23 cellular contexts compared by ENCODE assay signal in genomic region chr1:118636004-118636403, GRCh38.
DNase-seq lines count a peak whose midpoint lies in the region; ATAC-seq and TF ChIP-seq lines count a peak whose summit lies in the region.
"Had no signal": no experiment of that assay in that cellular context is flagged by ENCODE, and none has a peak within 500 bp of the region (broad histone marks: within the 10 kb centered on the region; RNA-seq: fewer than 3 reads in every experiment).

No MANE protein-coding gene starts in this region.

- DNase-seq in NCI-H345 (lab: John Stamatoyannopoulos, UW) (peak; percentile 71), NCI-H345 treated with DMSO at 0.1 percent for 48 hours (lab: John Stamatoyannopoulos, UW; ENCODE audit: unreplicated experiment) (no peak), NCI-H2081 treated with DMSO at 0.1 percent for 48 hours (lab: John Stamatoyannopoulos, UW) (peak; percentile 31), GM13976 (ENCODE audit: low spot score) (no peak), kidney tubule cell (ENCODE audit: low spot score) (no peak)
- DNase-seq: CD4-positive, alpha-beta T cell; GDM1; NCI-H1092; NCI-H1436 treated with DMSO at 0.1 percent for 48 hours; NCI-H2029; NCI-H2227 treated with DMSO at 0.1 percent for 48 hours; NCI-H510A treated with DMSO at 0.1 percent for 48 hours; NCI-H82; NK-92 treated with Interleukin-12 subunit alpha and Interleukin-12 subunit beta, amount 100 ng/mL, for 24 hours; SHP77 had no signal

- H3K9me3 ChIP-seq in HEK293 (ENCODE audit: control insufficient read depth, insufficient read depth, low read depth, low read length): no peaks in the 10 kb centered on the region
- H3K9me3 ChIP-seq: BLaER1 had no signal

- H3K36me3 ChIP-seq in HEK293 (ENCODE audit: control insufficient read depth in 2 of 2, insufficient read depth in 1 of 2, low read length in 2 of 2): no peaks in the 10 kb centered on the region
- H3K36me3 ChIP-seq: BLaER1 had no signal

- TF ChIP-seq CTCF in HEK293 (tag by site-specific recombination; IDR thresholded peaks at IDR 0.05) (no peak), GM13976 (IDR thresholded peaks at IDR 0.05; ENCODE audit: borderline replicate concordance, control extremely low read depth, extremely low read depth, insufficient read depth, missing control alignments) (no peak)

- no peak for ATAC-seq in GM21529 (IDR thresholded peaks at IDR 0.05; ENCODE audit: unreplicated experiment)
- ATAC-seq: HCT116 had no signal

- in situ Hi-C loops in GM13976 (cut with MboI; ENCODE audit: low sequenced_read_pairs, unreplicated experiment): no loop called here

- no peak overlapping the region for H3K4me3 ChIP-seq in HEK293 (ENCODE audit: low read depth, low read length)
- H3K4me3 ChIP-seq: BLaER1, SK-N-MC had no signal

- POLR2A ChIA-PET in HEK293 (lab: Yijun Ruan, JAX): no interaction called here

- CTCF ChIA-PET in HEK293 (lab: Yijun Ruan, JAX): no interaction called here

- H3K27ac ChIP-seq in HEK293 (ENCODE audit: extremely low read depth, low read depth, low read length): no peak overlapping the region
- H3K27ac ChIP-seq: BLaER1, HL-60, KMS-11, RWPE1, SK-N-MC had no signal

- no peaks in the 10 kb centered on the region; the same call in 1 of the 2 replicates for H3K4me1 ChIP-seq in HEK293 (ENCODE audit: control insufficient read depth, insufficient read depth, low read length)
- H3K4me1 ChIP-seq: BLaER1 had no signal

TF ChIP-seq in HEK293, 187 proteins besides CTCF, POLR2A, EP300 and RAD21 (continues in another document):
- TF ChIP-seq, protein P1, sequence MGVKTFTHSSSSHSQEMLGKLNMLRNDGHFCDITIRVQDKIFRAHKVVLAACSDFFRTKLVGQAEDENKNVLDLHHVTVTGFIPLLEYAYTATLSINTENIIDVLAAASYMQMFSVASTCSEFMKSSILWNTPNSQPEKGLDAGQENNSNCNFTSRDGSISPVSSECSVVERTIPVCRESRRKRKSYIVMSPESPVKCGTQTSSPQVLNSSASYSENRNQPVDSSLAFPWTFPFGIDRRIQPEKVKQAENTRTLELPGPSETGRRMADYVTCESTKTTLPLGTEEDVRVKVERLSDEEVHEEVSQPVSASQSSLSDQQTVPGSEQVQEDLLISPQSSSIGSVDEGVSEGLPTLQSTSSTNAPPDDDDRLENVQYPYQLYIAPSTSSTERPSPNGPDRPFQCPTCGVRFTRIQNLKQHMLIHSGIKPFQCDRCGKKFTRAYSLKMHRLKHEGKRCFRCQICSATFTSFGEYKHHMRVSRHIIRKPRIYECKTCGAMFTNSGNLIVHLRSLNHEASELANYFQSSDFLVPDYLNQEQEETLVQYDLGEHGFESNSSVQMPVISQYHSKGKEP (tag by site-specific recombination; IDR thresholded peaks at IDR 0.05): 0 out of 2 replicates have a peak, but pooled peaks have one; percentile 54
- no peak for TF ChIP-seq ZNF530 (tag by site-specific recombination; IDR thresholded peaks at IDR 0.05; ENCODE audit: low read depth)
- TF ChIP-seq SP7 (tag by site-specific recombination; IDR thresholded peaks at IDR 0.05): no peak
- no peak for TF ChIP-seq EGR2 (tag by site-specific recombination; IDR thresholded peaks at IDR 0.05; ENCODE audit: low read depth)
- TF ChIP-seq, protein P2, sequence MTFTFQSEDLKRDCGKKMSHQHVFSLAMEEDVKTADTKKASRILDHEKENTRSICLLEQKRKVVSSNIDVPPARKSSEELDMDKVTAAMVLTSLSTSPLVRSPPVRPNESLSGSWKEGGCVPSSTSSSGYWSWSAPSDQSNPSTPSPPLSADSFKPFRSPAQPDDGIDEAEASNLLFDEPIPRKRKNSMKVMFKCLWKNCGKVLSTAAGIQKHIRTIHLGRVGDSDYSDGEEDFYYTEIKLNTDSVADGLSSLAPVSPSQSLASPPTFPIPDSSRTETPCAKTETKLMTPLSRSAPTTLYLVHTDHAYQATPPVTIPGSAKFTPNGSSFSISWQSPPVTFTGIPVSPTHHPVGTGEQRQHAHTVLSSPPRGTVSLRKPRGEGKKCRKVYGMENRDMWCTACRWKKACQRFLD (tag by site-specific recombination; IDR thresholded peaks at IDR 0.05): no peak
- peak; percentile 51; the same call in 1 of the 2 replicates for TF ChIP-seq KLF1 (tag by site-specific recombination; IDR thresholded peaks at IDR 0.05)
- no peak for TF ChIP-seq ZNF549 (tag by site-specific recombination; IDR thresholded peaks at IDR 0.05)
- TF ChIP-seq, protein P3, sequence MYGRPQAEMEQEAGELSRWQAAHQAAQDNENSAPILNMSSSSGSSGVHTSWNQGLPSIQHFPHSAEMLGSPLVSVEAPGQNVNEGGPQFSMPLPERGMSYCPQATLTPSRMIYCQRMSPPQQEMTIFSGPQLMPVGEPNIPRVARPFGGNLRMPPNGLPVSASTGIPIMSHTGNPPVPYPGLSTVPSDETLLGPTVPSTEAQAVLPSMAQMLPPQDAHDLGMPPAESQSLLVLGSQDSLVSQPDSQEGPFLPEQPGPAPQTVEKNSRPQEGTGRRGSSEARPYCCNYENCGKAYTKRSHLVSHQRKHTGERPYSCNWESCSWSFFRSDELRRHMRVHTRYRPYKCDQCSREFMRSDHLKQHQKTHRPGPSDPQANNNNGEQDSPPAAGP (tag by site-specific recombination; IDR thresholded peaks at IDR 0.05): 0 out of 2 replicates have a peak, but pooled peaks have one; percentile 26
- no peak for TF ChIP-seq ZNF837 (tag by site-specific recombination; IDR thresholded peaks at IDR 0.05)
- TF ChIP-seq FEZF1 (tag by site-specific recombination; IDR thresholded peaks at IDR 0.05): peak; percentile 61
- TF ChIP-seq ZNF558 (tag by site-specific recombination; IDR thresholded peaks at IDR 0.05): no peak
- no peak for TF ChIP-seq ZXDB (tag by site-specific recombination; IDR thresholded peaks at IDR 0.05)
- no peak for TF ChIP-seq ZNF555 (tag by site-specific recombination; conservative IDR thresholded peaks at IDR 0.05)
- TF ChIP-seq ZNF626 (tag by site-specific recombination; IDR thresholded peaks at IDR 0.05): no peak
- TF ChIP-seq ZNF146 (tag by site-specific recombination; IDR thresholded peaks at IDR 0.05): no peak
- TF ChIP-seq, protein P4, sequence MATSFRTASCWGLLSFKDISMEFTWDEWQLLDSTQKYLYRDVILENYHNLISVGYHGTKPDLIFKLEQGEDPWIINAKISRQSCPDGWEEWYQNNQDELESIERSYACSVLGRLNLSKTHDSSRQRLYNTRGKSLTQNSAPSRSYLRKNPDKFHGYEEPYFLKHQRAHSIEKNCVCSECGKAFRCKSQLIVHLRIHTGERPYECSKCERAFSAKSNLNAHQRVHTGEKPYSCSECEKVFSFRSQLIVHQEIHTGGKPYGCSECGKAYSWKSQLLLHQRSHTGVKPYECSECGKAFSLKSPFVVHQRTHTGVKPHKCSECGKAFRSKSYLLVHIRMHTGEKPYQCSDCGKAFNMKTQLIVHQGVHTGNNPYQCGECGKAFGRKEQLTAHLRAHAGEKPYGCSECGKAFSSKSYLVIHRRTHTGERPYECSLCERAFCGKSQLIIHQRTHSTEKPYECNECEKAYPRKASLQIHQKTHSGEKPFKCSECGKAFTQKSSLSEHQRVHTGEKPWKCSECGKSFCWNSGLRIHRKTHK (tag by site-specific recombination; IDR thresholded peaks at IDR 0.05): no peak
- TF ChIP-seq WT1 (tag by site-specific recombination; IDR thresholded peaks at IDR 0.05): peak; percentile 88
- no peak for TF ChIP-seq REPIN1 (tag by site-specific recombination; IDR thresholded peaks at IDR 0.05; ENCODE audit: low read depth)
- TF ChIP-seq ZNF404 (tag by site-specific recombination; IDR thresholded peaks at IDR 0.05): no peak
- no peak for TF ChIP-seq ZNF596 (tag by site-specific recombination; IDR thresholded peaks at IDR 0.05)
- TF ChIP-seq, protein P5, sequence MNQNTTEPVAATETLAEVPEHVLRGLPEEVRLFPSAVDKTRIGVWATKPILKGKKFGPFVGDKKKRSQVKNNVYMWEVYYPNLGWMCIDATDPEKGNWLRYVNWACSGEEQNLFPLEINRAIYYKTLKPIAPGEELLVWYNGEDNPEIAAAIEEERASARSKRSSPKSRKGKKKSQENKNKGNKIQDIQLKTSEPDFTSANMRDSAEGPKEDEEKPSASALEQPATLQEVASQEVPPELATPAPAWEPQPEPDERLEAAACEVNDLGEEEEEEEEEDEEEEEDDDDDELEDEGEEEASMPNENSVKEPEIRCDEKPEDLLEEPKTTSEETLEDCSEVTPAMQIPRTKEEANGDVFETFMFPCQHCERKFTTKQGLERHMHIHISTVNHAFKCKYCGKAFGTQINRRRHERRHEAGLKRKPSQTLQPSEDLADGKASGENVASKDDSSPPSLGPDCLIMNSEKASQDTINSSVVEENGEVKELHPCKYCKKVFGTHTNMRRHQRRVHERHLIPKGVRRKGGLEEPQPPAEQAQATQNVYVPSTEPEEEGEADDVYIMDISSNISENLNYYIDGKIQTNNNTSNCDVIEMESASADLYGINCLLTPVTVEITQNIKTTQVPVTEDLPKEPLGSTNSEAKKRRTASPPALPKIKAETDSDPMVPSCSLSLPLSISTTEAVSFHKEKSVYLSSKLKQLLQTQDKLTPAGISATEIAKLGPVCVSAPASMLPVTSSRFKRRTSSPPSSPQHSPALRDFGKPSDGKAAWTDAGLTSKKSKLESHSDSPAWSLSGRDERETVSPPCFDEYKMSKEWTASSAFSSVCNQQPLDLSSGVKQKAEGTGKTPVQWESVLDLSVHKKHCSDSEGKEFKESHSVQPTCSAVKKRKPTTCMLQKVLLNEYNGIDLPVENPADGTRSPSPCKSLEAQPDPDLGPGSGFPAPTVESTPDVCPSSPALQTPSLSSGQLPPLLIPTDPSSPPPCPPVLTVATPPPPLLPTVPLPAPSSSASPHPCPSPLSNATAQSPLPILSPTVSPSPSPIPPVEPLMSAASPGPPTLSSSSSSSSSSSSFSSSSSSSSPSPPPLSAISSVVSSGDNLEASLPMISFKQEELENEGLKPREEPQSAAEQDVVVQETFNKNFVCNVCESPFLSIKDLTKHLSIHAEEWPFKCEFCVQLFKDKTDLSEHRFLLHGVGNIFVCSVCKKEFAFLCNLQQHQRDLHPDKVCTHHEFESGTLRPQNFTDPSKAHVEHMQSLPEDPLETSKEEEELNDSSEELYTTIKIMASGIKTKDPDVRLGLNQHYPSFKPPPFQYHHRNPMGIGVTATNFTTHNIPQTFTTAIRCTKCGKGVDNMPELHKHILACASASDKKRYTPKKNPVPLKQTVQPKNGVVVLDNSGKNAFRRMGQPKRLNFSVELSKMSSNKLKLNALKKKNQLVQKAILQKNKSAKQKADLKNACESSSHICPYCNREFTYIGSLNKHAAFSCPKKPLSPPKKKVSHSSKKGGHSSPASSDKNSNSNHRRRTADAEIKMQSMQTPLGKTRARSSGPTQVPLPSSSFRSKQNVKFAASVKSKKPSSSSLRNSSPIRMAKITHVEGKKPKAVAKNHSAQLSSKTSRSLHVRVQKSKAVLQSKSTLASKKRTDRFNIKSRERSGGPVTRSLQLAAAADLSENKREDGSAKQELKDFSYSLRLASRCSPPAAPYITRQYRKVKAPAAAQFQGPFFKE (tag by site-specific recombination; IDR thresholded peaks at IDR 0.05; ENCODE audit: borderline replicate concordance): no peak
- TF ChIP-seq GLIS1 (tag by site-specific recombination; IDR thresholded peaks at IDR 0.05): peak; percentile 64

Comparison
In these comparisons a context has a peak if more than half of its experiments do, and no peak if none do; other contexts are left out.
1. DNase-seq: peak in NCI-H345 (single experiment) and NCI-H2081 treated with DMSO at 0.1 percent for 48 hours (single experiment); none in NCI-H345 treated with DMSO at 0.1 percent for 48 hours (single experiment), GM13976 (single experiment) and kidney tubule cell (single experiment).